In the genomic region with DNA sequence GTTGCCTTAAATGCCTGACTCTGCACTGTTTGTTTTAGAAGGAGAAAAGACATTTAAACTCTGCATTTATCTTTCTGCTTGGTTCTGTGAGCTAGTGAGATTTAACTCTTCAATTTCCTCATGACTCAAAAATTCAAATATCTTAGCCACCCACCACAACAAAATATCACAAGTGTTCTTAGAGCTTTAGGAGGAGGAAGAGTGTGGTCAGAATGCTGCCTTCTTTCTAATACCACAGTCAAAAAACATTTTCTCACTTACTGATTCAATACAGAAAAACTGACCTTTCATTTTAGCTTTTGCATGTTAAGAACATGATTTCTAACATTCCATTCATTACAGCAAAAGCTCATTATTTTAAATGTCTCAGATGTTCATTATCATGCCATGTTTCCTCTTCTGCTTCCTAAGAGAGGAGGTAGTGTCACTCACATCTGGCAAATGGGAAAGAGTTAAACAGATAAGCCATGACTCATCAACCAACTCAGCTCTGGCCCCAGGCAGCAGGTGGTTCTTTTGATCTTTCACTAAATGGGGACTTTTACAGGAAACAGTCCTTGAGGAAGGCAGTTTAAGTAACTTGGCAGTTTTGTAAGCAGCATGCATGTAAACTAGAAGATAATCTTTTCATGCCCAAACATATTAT, we compare ENCODE assay signal across 1 cellular context.
TF ChIP-seq lines count a peak whose summit lies in the region.

No MANE protein-coding gene starts in this region.

TF ChIP-seq in HepG2, 621 proteins besides CTCF, POLR2A, EP300 and RAD21 (continued from another document and continues in another):
- TF ChIP-seq ZNF83 (CRISPR knock-in tag; IDR thresholded peaks at IDR 0.05; ENCODE audit: borderline replicate concordance) (no peak), MAFK (conservative IDR thresholded peaks at IDR 0.05 in 1 of 2, IDR thresholded peaks at IDR 0.05 in 1 of 2; ENCODE audit: low read length in 2 of 2) (peak; percentile 9 to 25; a peak in 1 of 4 replicates), ZNF652 (CRISPR knock-in tag; IDR thresholded peaks at IDR 0.05; ENCODE audit: borderline replicate concordance, low read depth) (peak; percentile 98), FOXK1 (CRISPR knock-in tag; IDR thresholded peaks at IDR 0.05; ENCODE audit: borderline replicate concordance, low read depth) (0 out of 2 replicates have a peak, but pooled peaks have one; percentile 44), SMAD9 (CRISPR knock-in tag; IDR thresholded peaks at IDR 0.05) (no peak), TCF7 (IDR thresholded peaks at IDR 0.05; ENCODE audit: low read depth) (peak; percentile 93), HDAC2 (CRISPR knock-in tag; IDR thresholded peaks at IDR 0.05) (0 out of 2 replicates have a peak, but pooled peaks have one; percentile 45), RARA (CRISPR knock-in tag; IDR thresholded peaks at IDR 0.05) (peak; percentile 50; the same call in 1 of the 2 replicates), CREM (IDR thresholded peaks at IDR 0.05) (peak; percentile 63), CREM (CRISPR knock-in tag; IDR thresholded peaks at IDR 0.05) (no peak), ZKSCAN8 (CRISPR knock-in tag; IDR thresholded peaks at IDR 0.05; ENCODE audit: borderline replicate concordance) (0 out of 2 replicates have a peak, but pooled peaks have one; percentile 36), NFYB (CRISPR knock-in tag; IDR thresholded peaks at IDR 0.05) (no peak), ZNF530 (CRISPR knock-in tag; IDR thresholded peaks at IDR 0.05; ENCODE audit: low read depth) (no peak), YEATS2 (CRISPR knock-in tag; IDR thresholded peaks at IDR 0.05; ENCODE audit: borderline replicate concordance) (peak; percentile 74; the same call in 1 of the 2 replicates), ZNF883 (CRISPR knock-in tag; IDR thresholded peaks at IDR 0.05; ENCODE audit: not compliant biosample characterization) (no peak), ZNF737 (CRISPR knock-in tag; IDR thresholded peaks at IDR 0.05; ENCODE audit: borderline replicate concordance) (no peak), KLF16 (CRISPR knock-in tag; IDR thresholded peaks at IDR 0.05) (peak in 1 of 2 experiments; percentile 51; a peak in 1 of 4 replicates), RNF2 (conservative IDR thresholded peaks at IDR 0.05; ENCODE audit: low read depth) (0 out of 2 replicates have a peak, but pooled peaks have one; percentile 26), MIER3 (CRISPR knock-in tag; IDR thresholded peaks at IDR 0.05; ENCODE audit: borderline replicate concordance) (peak; percentile 47; the same call in 1 of the 2 replicates), XRCC5 (optimal IDR thresholded peaks at IDR 0.05; ENCODE audit: low read length) (peak; percentile 86), MED13 (CRISPR knock-in tag; IDR thresholded peaks at IDR 0.05) (no peak), HMG20A (CRISPR knock-in tag; IDR thresholded peaks at IDR 0.05; ENCODE audit: borderline replicate concordance) (peak; percentile 88), FOSL2 (CRISPR knock-in tag; IDR thresholded peaks at IDR 0.05) (peak; percentile 100), THAP11 (CRISPR knock-in tag; IDR thresholded peaks at IDR 0.05) (0 out of 2 replicates have a peak, but pooled peaks have one; percentile 25), DNMT3B (CRISPR knock-in tag; conservative IDR thresholded peaks at IDR 0.05) (peak; percentile 95), KAT8 (CRISPR knock-in tag; IDR thresholded peaks at IDR 0.05) (peak; percentile 68), LCORL (IDR thresholded peaks at IDR 0.05) (no peak), LCORL (CRISPR knock-in tag; IDR thresholded peaks at IDR 0.05) (0 out of 2 replicates have a peak, but pooled peaks have one; percentile 38), ZNF205 (CRISPR knock-in tag; IDR thresholded peaks at IDR 0.05) (0 out of 2 replicates have a peak, but pooled peaks have one; percentile 37), JUNB (CRISPR knock-in tag; IDR thresholded peaks at IDR 0.05; ENCODE audit: borderline replicate concordance) (peak; percentile 88), ZNF557 (CRISPR knock-in tag; IDR thresholded peaks at IDR 0.05) (no peak), CREB1 (IDR thresholded peaks at IDR 0.05) (peak; percentile 65), CREB1 (CRISPR knock-in tag; IDR thresholded peaks at IDR 0.05) (no peak; the same call in 1 of the 2 replicates), MXD4 (CRISPR knock-in tag; IDR thresholded peaks at IDR 0.05) (no peak; the same call in 1 of the 2 replicates), HDAC1 (CRISPR knock-in tag; IDR thresholded peaks at IDR 0.05) (peak; percentile 30; the same call in 1 of the 2 replicates)
- TF ChIP-seq, protein P1, sequence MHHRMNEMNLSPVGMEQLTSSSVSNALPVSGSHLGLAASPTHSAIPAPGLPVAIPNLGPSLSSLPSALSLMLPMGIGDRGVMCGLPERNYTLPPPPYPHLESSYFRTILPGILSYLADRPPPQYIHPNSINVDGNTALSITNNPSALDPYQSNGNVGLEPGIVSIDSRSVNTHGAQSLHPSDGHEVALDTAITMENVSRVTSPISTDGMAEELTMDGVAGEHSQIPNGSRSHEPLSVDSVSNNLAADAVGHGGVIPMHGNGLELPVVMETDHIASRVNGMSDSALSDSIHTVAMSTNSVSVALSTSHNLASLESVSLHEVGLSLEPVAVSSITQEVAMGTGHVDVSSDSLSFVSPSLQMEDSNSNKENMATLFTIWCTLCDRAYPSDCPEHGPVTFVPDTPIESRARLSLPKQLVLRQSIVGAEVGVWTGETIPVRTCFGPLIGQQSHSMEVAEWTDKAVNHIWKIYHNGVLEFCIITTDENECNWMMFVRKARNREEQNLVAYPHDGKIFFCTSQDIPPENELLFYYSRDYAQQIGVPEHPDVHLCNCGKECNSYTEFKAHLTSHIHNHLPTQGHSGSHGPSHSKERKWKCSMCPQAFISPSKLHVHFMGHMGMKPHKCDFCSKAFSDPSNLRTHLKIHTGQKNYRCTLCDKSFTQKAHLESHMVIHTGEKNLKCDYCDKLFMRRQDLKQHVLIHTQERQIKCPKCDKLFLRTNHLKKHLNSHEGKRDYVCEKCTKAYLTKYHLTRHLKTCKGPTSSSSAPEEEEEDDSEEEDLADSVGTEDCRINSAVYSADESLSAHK (CRISPR knock-in tag; IDR thresholded peaks at IDR 0.05; ENCODE audit: borderline replicate concordance): no peak
- TF ChIP-seq, protein P2, sequence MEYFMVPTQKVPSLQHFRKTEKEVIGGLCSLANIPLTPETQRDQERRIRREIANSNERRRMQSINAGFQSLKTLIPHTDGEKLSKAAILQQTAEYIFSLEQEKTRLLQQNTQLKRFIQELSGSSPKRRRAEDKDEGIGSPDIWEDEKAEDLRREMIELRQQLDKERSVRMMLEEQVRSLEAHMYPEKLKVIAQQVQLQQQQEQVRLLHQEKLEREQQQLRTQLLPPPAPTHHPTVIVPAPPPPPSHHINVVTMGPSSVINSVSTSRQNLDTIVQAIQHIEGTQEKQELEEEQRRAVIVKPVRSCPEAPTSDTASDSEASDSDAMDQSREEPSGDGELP (IDR thresholded peaks at IDR 0.05; ENCODE audit: borderline replicate concordance, low read depth): peak; percentile 72; the same call in 1 of the 2 replicates
- TF ChIP-seq, protein P3, sequence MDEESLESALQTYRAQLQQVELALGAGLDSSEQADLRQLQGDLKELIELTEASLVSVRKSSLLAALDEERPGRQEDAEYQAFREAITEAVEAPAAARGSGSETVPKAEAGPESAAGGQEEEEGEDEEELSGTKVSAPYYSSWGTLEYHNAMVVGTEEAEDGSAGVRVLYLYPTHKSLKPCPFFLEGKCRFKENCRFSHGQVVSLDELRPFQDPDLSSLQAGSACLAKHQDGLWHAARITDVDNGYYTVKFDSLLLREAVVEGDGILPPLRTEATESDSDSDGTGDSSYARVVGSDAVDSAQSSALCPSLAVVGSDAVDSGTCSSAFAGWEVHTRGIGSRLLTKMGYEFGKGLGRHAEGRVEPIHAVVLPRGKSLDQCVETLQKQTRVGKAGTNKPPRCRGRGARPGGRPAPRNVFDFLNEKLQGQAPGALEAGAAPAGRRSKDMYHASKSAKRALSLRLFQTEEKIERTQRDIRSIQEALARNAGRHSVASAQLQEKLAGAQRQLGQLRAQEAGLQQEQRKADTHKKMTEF (CRISPR knock-in tag; IDR thresholded peaks at IDR 0.05): peak; percentile 52; the same call in 1 of the 2 replicates
- TF ChIP-seq, protein P4, sequence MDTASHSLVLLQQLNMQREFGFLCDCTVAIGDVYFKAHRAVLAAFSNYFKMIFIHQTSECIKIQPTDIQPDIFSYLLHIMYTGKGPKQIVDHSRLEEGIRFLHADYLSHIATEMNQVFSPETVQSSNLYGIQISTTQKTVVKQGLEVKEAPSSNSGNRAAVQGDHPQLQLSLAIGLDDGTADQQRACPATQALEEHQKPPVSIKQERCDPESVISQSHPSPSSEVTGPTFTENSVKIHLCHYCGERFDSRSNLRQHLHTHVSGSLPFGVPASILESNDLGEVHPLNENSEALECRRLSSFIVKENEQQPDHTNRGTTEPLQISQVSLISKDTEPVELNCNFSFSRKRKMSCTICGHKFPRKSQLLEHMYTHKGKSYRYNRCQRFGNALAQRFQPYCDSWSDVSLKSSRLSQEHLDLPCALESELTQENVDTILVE (CRISPR knock-in tag; IDR thresholded peaks at IDR 0.05): 0 out of 2 replicates have a peak, but pooled peaks have one; percentile 65
- TF ChIP-seq, protein P5, sequence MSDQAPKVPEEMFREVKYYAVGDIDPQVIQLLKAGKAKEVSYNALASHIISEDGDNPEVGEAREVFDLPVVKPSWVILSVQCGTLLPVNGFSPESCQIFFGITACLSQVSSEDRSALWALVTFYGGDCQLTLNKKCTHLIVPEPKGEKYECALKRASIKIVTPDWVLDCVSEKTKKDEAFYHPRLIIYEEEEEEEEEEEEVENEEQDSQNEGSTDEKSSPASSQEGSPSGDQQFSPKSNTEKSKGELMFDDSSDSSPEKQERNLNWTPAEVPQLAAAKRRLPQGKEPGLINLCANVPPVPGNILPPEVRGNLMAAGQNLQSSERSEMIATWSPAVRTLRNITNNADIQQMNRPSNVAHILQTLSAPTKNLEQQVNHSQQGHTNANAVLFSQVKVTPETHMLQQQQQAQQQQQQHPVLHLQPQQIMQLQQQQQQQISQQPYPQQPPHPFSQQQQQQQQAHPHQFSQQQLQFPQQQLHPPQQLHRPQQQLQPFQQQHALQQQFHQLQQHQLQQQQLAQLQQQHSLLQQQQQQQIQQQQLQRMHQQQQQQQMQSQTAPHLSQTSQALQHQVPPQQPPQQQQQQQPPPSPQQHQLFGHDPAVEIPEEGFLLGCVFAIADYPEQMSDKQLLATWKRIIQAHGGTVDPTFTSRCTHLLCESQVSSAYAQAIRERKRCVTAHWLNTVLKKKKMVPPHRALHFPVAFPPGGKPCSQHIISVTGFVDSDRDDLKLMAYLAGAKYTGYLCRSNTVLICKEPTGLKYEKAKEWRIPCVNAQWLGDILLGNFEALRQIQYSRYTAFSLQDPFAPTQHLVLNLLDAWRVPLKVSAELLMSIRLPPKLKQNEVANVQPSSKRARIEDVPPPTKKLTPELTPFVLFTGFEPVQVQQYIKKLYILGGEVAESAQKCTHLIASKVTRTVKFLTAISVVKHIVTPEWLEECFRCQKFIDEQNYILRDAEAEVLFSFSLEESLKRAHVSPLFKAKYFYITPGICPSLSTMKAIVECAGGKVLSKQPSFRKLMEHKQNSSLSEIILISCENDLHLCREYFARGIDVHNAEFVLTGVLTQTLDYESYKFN (CRISPR knock-in tag; conservative IDR thresholded peaks at IDR 0.05): 0 out of 2 replicates have a peak, but pooled peaks have one; percentile 23
- TF ChIP-seq, protein P6, sequence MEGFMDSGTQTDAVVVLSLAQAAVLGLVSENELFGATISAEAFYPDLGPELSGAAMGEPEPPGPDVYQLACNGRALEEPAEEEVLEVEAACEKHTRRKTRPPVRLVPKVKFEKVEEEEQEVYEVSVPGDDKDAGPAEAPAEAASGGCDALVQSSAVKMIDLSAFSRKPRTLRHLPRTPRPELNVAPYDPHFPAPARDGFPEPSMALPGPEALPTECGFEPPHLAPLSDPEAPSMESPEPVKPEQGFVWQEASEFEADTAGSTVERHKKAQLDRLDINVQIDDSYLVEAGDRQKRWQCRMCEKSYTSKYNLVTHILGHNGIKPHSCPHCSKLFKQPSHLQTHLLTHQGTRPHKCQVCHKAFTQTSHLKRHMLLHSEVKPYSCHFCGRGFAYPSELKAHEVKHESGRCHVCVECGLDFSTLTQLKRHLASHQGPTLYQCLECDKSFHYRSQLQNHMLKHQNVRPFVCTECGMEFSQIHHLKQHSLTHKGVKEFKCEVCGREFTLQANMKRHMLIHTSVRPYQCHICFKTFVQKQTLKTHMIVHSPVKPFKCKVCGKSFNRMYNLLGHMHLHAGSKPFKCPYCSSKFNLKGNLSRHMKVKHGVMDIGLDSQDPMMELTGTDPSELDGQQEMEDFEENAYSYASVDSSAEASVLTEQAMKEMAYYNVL (CRISPR knock-in tag; IDR thresholded peaks at IDR 0.05; ENCODE audit: borderline replicate concordance): no peak
- TF ChIP-seq, protein P7, sequence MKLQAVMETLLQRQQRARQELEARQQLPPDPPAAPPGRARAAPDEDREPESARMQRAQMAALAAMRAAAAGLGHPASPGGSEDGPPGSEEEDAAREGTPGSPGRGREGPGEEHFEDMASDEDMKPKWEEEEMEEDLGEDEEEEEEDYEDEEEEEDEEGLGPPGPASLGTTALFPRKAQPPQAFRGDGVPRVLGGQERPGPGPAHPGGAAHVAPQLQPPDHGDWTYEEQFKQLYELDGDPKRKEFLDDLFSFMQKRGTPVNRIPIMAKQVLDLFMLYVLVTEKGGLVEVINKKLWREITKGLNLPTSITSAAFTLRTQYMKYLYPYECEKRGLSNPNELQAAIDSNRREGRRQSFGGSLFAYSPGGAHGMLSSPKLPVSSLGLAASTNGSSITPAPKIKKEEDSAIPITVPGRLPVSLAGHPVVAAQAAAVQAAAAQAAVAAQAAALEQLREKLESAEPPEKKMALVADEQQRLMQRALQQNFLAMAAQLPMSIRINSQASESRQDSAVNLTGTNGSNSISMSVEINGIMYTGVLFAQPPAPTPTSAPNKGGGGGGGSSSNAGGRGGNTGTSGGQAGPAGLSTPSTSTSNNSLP (IDR thresholded peaks at IDR 0.05; ENCODE audit: low read depth, low read length): 0 out of 2 replicates have a peak, but pooled peaks have one; percentile 42
- TF ChIP-seq, protein P8, sequence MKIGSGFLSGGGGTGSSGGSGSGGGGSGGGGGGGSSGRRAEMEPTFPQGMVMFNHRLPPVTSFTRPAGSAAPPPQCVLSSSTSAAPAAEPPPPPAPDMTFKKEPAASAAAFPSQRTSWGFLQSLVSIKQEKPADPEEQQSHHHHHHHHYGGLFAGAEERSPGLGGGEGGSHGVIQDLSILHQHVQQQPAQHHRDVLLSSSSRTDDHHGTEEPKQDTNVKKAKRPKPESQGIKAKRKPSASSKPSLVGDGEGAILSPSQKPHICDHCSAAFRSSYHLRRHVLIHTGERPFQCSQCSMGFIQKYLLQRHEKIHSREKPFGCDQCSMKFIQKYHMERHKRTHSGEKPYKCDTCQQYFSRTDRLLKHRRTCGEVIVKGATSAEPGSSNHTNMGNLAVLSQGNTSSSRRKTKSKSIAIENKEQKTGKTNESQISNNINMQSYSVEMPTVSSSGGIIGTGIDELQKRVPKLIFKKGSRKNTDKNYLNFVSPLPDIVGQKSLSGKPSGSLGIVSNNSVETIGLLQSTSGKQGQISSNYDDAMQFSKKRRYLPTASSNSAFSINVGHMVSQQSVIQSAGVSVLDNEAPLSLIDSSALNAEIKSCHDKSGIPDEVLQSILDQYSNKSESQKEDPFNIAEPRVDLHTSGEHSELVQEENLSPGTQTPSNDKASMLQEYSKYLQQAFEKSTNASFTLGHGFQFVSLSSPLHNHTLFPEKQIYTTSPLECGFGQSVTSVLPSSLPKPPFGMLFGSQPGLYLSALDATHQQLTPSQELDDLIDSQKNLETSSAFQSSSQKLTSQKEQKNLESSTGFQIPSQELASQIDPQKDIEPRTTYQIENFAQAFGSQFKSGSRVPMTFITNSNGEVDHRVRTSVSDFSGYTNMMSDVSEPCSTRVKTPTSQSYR (CRISPR knock-in tag; IDR thresholded peaks at IDR 0.05; ENCODE audit: borderline replicate concordance): 0 out of 2 replicates have a peak, but pooled peaks have one; percentile 27
- TF ChIP-seq, protein P9, sequence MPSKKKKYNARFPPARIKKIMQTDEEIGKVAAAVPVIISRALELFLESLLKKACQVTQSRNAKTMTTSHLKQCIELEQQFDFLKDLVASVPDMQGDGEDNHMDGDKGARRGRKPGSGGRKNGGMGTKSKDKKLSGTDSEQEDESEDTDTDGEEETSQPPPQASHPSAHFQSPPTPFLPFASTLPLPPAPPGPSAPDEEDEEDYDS (CRISPR knock-in tag; IDR thresholded peaks at IDR 0.05): peak; percentile 52; the same call in 1 of the 2 replicates
